ENCODE assay signal across 1 cellular context in the genomic region with DNA sequence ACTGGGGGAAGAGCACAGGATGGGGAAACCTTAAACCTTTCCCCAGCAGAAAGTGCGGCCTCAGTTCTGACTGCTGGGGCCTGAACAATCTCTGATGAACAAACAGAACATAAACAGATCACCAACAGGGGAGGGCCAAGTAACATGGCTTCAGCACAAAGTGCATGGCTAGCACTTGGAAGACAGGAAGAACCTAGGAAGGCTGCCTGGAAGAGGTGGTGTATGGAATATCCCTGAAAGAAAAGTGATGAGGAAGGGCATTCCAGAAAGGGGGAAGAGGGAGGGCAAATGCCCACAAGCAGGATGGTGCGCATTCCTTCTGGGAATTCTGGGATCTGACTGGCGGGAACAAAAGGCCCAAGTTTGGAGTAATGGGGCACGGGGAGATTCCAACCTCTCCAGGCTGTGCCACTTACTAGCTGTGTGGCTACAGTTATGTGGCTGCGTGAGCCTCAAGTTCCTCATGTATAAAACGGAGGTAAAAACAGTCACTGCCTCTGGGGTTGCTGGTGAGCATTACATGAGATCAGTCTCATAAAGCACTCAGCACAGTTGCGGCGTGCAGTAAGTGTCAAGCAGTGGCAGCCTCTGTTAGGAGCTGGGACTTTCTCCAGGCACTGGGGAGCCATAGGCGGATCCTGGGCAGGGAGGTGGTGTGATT.
TF ChIP-seq lines count a peak whose summit lies in the region.

No MANE protein-coding gene starts in this region.

TF ChIP-seq in liver, 16 proteins besides CTCF, POLR2A, EP300 and RAD21 (continued from another document):
- TF ChIP-seq, protein P1, sequence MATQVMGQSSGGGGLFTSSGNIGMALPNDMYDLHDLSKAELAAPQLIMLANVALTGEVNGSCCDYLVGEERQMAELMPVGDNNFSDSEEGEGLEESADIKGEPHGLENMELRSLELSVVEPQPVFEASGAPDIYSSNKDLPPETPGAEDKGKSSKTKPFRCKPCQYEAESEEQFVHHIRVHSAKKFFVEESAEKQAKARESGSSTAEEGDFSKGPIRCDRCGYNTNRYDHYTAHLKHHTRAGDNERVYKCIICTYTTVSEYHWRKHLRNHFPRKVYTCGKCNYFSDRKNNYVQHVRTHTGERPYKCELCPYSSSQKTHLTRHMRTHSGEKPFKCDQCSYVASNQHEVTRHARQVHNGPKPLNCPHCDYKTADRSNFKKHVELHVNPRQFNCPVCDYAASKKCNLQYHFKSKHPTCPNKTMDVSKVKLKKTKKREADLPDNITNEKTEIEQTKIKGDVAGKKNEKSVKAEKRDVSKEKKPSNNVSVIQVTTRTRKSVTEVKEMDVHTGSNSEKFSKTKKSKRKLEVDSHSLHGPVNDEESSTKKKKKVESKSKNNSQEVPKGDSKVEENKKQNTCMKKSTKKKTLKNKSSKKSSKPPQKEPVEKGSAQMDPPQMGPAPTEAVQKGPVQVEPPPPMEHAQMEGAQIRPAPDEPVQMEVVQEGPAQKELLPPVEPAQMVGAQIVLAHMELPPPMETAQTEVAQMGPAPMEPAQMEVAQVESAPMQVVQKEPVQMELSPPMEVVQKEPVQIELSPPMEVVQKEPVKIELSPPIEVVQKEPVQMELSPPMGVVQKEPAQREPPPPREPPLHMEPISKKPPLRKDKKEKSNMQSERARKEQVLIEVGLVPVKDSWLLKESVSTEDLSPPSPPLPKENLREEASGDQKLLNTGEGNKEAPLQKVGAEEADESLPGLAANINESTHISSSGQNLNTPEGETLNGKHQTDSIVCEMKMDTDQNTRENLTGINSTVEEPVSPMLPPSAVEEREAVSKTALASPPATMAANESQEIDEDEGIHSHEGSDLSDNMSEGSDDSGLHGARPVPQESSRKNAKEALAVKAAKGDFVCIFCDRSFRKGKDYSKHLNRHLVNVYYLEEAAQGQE (IDR thresholded peaks at IDR 0.05), result no peak
- TF ChIP-seq HNF4A (conservative IDR thresholded peaks at IDR 0.05), result no peak
- TF ChIP-seq NR2F2 (IDR thresholded peaks at IDR 0.05), result no peak
- TF ChIP-seq SP1 (IDR thresholded peaks at IDR 0.05), result no peak
